Comparison of ENCODE assay signal across 11 cellular contexts in genomic region chr9:131697908-131698714, GRCh38. TPM values are rescaled to one million over a fixed set of nuclear protein-coding genes. Genes with fewer than 3 reads are reported as not detected.
DNase-seq lines count a peak whose midpoint lies in the region; ATAC-seq, FAIRE-seq and TF ChIP-seq lines count a peak whose summit lies in the region.
"Had no signal": no experiment of that assay in that cellular context is flagged by ENCODE, and none has a peak within 500 bp of the region (broad histone marks: within the 10 kb centered on the region; RNA-seq: fewer than 3 reads in every experiment).

No MANE protein-coding gene starts in this region.

- 68% methylated on average over 6 of the region's 6 CpGs for WGBS in GM12878 (ENCODE audit: insufficient coverage, insufficient replicate concordance, low lambda C conversion rate, missing lambda C conversion rate)
- 42 to 68% methylated on average over 2 to 6 of the region's 6 CpGs for WGBS in transverse colon (ENCODE audit: low coverage in 1 of 2), 2 donors

- 0 out of 2 replicates have a peak overlapping the region, but pooled peaks have one; percentile 9 for H3K27ac ChIP-seq in GM12878 (ENCODE audit: control insufficient read depth, insufficient read depth)
- peak overlapping the region; percentile 74 for H3K27ac ChIP-seq in lower lobe of right lung
- peak overlapping the region in 3 of 4 donors; percentile 34 to 46 (median 39) for H3K27ac ChIP-seq in transverse colon

- peaks cover 28% of the 10 kb centered on the region for H3K4me1 ChIP-seq in GM12878 (ENCODE audit: control insufficient read depth, insufficient read depth, low read length)
- peaks cover 92% of the 10 kb centered on the region for H3K4me1 ChIP-seq in lower lobe of right lung
- peaks cover 4 to 32% (median 16%) of the 10 kb centered on the region in 4 donors for H3K4me1 ChIP-seq in transverse colon

- no peak overlapping the region for H3K4me3 Mint-ChIP-seq in activated T-cell treated with anti-CD3 and anti-CD28 coated beads, Interleukin-2, amount 50 U/mL, for 24 hours
- peak overlapping the region in 2 of 10 donors; percentile 15 to 21 for H3K4me3 Mint-ChIP-seq in naive thymus-derived CD8-positive, alpha-beta T cell

- H3K9me3 ChIP-seq in GM12878 (replicated peaks; ENCODE audit: control insufficient read depth, insufficient read depth, low read length), result no peaks in the 10 kb centered on the region
- H3K9me3 ChIP-seq in lower lobe of right lung, result no peaks in the 10 kb centered on the region
- no peaks in the 10 kb centered on the region for H3K9me3 ChIP-seq in transverse colon
- H3K9me3 ChIP-seq: tibial artery had no signal

- ATAC-seq in GM12878, result peak; percentile 41
- peak; percentile 51 to 66 for ATAC-seq in lower lobe of right lung
- no peak for ATAC-seq in naive thymus-derived CD8-positive, alpha-beta T cell

- no peaks in the 10 kb centered on the region for H3K27me3 ChIP-seq in GM12878 (replicated peaks in 1 of 2; ENCODE audit: control insufficient read depth in 2 of 2, insufficient read depth in 2 of 2, low read length in 1 of 2)
- H3K27me3 ChIP-seq in lower lobe of right lung (ENCODE audit: low read depth), result no peaks in the 10 kb centered on the region
- no peaks in the 10 kb centered on the region for H3K27me3 ChIP-seq in transverse colon
- H3K27me3 ChIP-seq: tibial artery had no signal

- no peaks in the 10 kb centered on the region for H3K9me3 Mint-ChIP-seq in activated T-cell treated with anti-CD3 and anti-CD28 coated beads, Interleukin-2, amount 50 U/mL, for 24 hours
- H3K9me3 Mint-ChIP-seq in naive thymus-derived CD8-positive, alpha-beta T cell, result no peaks in the 10 kb centered on the region

- peaks cover 89% of the 10 kb centered on the region for H3K4me1 Mint-ChIP-seq in activated T-cell treated with anti-CD3 and anti-CD28 coated beads, Interleukin-2, amount 50 U/mL, for 24 hours (ENCODE audit: low read depth)
- H3K4me1 Mint-ChIP-seq in naive thymus-derived CD8-positive, alpha-beta T cell, result peaks cover 48 to 97% (median 84%) of the 10 kb centered on the region in 4 donors

- TF ChIP-seq POLR2A in GM12878 (IDR thresholded peaks at IDR 0.05; ENCODE audit: low read depth, low read length), result 0 out of 2 replicates have a peak, but pooled peaks have one; percentile 17
- TF ChIP-seq POLR2A in transverse colon (IDR thresholded peaks at IDR 0.05), result no peak

- peak overlapping the region; percentile 28 for H3K27ac Mint-ChIP-seq in activated T-cell treated with anti-CD3 and anti-CD28 coated beads, Interleukin-2, amount 50 U/mL, for 24 hours
- peak overlapping the region in 5 of 10 donors; percentile 27 to 77 (median 67) for H3K27ac Mint-ChIP-seq in naive thymus-derived CD8-positive, alpha-beta T cell

- no peak for FAIRE-seq in GM12878 (lab: Jason Lieb, UNC)

- H3K9ac ChIP-seq in GM12878 (ENCODE audit: control insufficient read depth, insufficient read depth, low read length), result no peak overlapping the region

- H4K20me1 ChIP-seq in GM12878 (ENCODE audit: control insufficient read depth, insufficient read depth), result no peaks in the 10 kb centered on the region; the same call in 1 of the 2 replicates

- SMC1A ChIA-PET in GM12878 (lab: Charles Lee; ENCODE audit: uncharacterized antibody, unreplicated experiment), result interaction anchor here (1.8 to 10.7 kb wide), 6 partner anchors 12 to 39 kb away, joined by 5 to 122 read pairs (median 16); no protein-coding TSS in a partner anchor

- no peak overlapping the region for H3K4me2 ChIP-seq in GM12878 (ENCODE audit: control insufficient read depth, insufficient read depth)

- H2AFZ ChIP-seq in GM12878 (ENCODE audit: control insufficient read depth, low read depth, low read length), result no peak overlapping the region

- TF ChIP-seq RAD21 in GM12878 (IDR thresholded peaks at IDR 0.05; ENCODE audit: insufficient read depth, low read depth, low read length), result no peak

- CTCF ChIA-PET in GM12878 (lab: Yijun Ruan, JAX), result interaction anchor here (1.3 to 2.6 kb wide), 3 partner anchors 20 to 107 kb away, joined by 3 to 14 read pairs (median 6); no protein-coding TSS in a partner anchor

- peaks cover 95% of the 10 kb centered on the region for H3K79me2 ChIP-seq in GM12878 (ENCODE audit: control insufficient read depth, insufficient read depth, low read length)

- no peak for TF ChIP-seq EP300 in GM12878 (IDR thresholded peaks at IDR 0.05; ENCODE audit: borderline replicate concordance in 1 of 2, control insufficient read depth in 1 of 2, low read depth in 2 of 2, low read length in 2 of 2)
- TF ChIP-seq EP300 in transverse colon (IDR thresholded peaks at IDR 0.05; ENCODE audit: low read depth), result no peak

- RAD21 ChIA-PET in GM12878 (lab: Charles Lee; ENCODE audit: unreplicated experiment), result interaction anchor here (0.6 to 6.0 kb wide), 5 partner anchors 10 to 21 kb away, joined by 3 to 30 read pairs (median 3); no protein-coding TSS in a partner anchor

- intact Hi-C loops in GM12878 (cut with micrococcal nuclease; ENCODE audit: unreplicated experiment), result no loop called here
- intact Hi-C loops in lower lobe of right lung (cut with DNase I), result no loop called here
- intact Hi-C loops in transverse colon (cut with DNase I; ENCODE audit: low total_unique reads), result no loop called here

- DNase-seq in activated T-cell treated with anti-CD3 and anti-CD28 coated beads, Interleukin-2, amount 50 U/mL, for 24 hours, result no peak
- DNase-seq in activated T-cell treated with anti-CD3 and anti-CD28 coated beads for 4 hours, result no peak
- no peak for DNase-seq in GM12878 (ENCODE audit: low read depth, low spot score)
- DNase-seq in lower lobe of right lung, result no peak
- no peak for DNase-seq in transverse colon
- DNase-seq in SK-N-DZ (ENCODE audit: low spot score), result no peak
- DNase-seq in COLO829 (ENCODE audit: low spot score), result no peak
- DNase-seq in naive thymus-derived CD8-positive, alpha-beta T cell, result no peak
- DNase-seq: NCI-H774, occipital lobe had no signal

- no TSS peak for BruUV-seq in GM12878 (replicated peaks; lab: Mats Ljungman, UMichigan)

- POLR2A ChIA-PET in GM12878 (lab: Charles Lee), result interaction anchor here (2.6 to 6.0 kb wide), 2 partner anchors 12 to 19 kb away, joined by 6 to 39 read pairs; no protein-coding TSS in a partner anchor
- POLR2A ChIA-PET in naive thymus-derived CD8-positive, alpha-beta T cell (lab: Charles Lee), result no interaction called here

- H3K27me3 Mint-ChIP-seq in activated T-cell treated with anti-CD3 and anti-CD28 coated beads, Interleukin-2, amount 50 U/mL, for 24 hours, result no peaks in the 10 kb centered on the region
- H3K27me3 Mint-ChIP-seq in naive thymus-derived CD8-positive, alpha-beta T cell, result no peaks in the 10 kb centered on the region

- H3K36me3 Mint-ChIP-seq in activated T-cell treated with anti-CD3 and anti-CD28 coated beads, Interleukin-2, amount 50 U/mL, for 24 hours (ENCODE audit: low read depth), result peaks cover 16% of the 10 kb centered on the region
- peaks cover 0 to 5% (median 1%) of the 10 kb centered on the region in 3 donors for H3K36me3 Mint-ChIP-seq in naive thymus-derived CD8-positive, alpha-beta T cell

- peaks cover 8 to 15% of the 10 kb centered on the region in 2 experiments for H3K36me3 ChIP-seq in GM12878 (ENCODE audit: control insufficient read depth in 2 of 2, insufficient read depth in 2 of 2, low read length in 1 of 2)
- no peaks in the 10 kb centered on the region for H3K36me3 ChIP-seq in lower lobe of right lung
- no peaks in the 10 kb centered on the region for H3K36me3 ChIP-seq in transverse colon
- H3K36me3 ChIP-seq: tibial artery had no signal

- H3K4me3 ChIP-seq in GM12878 (no peak overlapping the region), lower lobe of right lung (no peak overlapping the region), transverse colon (no peak overlapping the region)
- H3K4me3 ChIP-seq: tibial artery had no signal

- in situ Hi-C loops in GM12878 (cut with MboI), result no loop called here
- in situ Hi-C loops in transverse colon (cut with MboI; ENCODE audit: low pct_ligation_motif_present in 1 of 4, low pct_unique_long_range_greater_than_20kb in 1 of 4, low sequenced_read_pairs in 3 of 4), result no loop called here

- TF ChIP-seq CTCF in GM12878 (IDR thresholded peaks at IDR 0.05 in 2 of 3, conservative IDR thresholded peaks at IDR 0.05 in 1 of 3; ENCODE audit: control insufficient read depth in 2 of 3, extremely low read depth in 1 of 3, insufficient read depth in 1 of 3, low read depth in 3 of 3, low read length in 3 of 3) (no peak), lower lobe of right lung (IDR thresholded peaks at IDR 0.05) (no peak), transverse colon (IDR thresholded peaks at IDR 0.05) (no peak)

TF ChIP-seq in GM12878, 131 proteins besides CTCF, POLR2A, EP300 and RAD21 (continues in another document):
- no peak for TF ChIP-seq ZSCAN29 (IDR thresholded peaks at IDR 0.05)
- no peak for TF ChIP-seq CHD4 (IDR thresholded peaks at IDR 0.05)

RNA-seq across cellular contexts. Expression of gene RAPGEF1, which starts 41.8 kb away (rescaled TPM):
- total RNA-seq in GM12878 (2013; cell fraction: nucleolus; rRNA removed), result 149 and 166 TPM in 2 replicates
- total RNA-seq in GM12878 (2014; rRNA removed) (45.8 and 52.2 TPM in 2 replicates), GM12878 (2014; rRNA removed; fragmentation: Illumina TruSeq; extraction: Trizol) (34.8 and 39.6 TPM in 2 replicates), GM12878 (2021) (113 and 115 TPM in 2 replicates), lower lobe of right lung (146 TPM), transverse colon (10 to 100 TPM; 49.8 to 86.0 (median 55.1) TPM)
- 25.7 TPM for polyA plus RNA-seq in GM12878 (2011; ENCODE audit: low read depth)
- polyA plus RNA-seq in GM12878 (2011; rRNA removed) (42.9 and 63.9 TPM in 2 replicates), GM12878 (2014; fragmentation: Illumina TruSeq; extraction: Trizol) (35.7 and 53.4 TPM in 2 replicates), GM12878 (2014; fragmentation: Nextera tagmentation; extraction: Ambion mirVana) (under 1 TPM; 0.42 to 0.60 TPM), GM12878 (2014; rRNA removed) (73.7 and 83.1 TPM in 2 replicates), GM12878 (2016; fragmentation: Nextera tagmentation; extraction: Ambion mirVana) (10 to 100 TPM; 10.7 to 12.2 TPM)
- 54.2 and 61.6 TPM in 2 replicates for polyA plus RNA-seq in GM12878 (2011; cell fraction: cytosol; rRNA removed)
- 95.7 and 113 TPM in 2 replicates for polyA plus RNA-seq in GM12878 (2011; cell fraction: nucleus; rRNA removed)
- 56.2 and 57.9 TPM in 2 replicates for polyA plus RNA-seq in GM12878 (2012)
- 44.3 and 62.2 TPM in 2 replicates for polyA minus RNA-seq in GM12878 (2011; rRNA and poly(A)+ RNA removed)
- polyA minus RNA-seq in GM12878 (2011; cell fraction: cytosol; rRNA and poly(A)+ RNA removed), result 22.3 and 26.7 TPM in 2 replicates
- 23.0 and 40.7 TPM in 2 replicates for polyA minus RNA-seq in GM12878 (2011; cell fraction: nucleus; rRNA and poly(A)+ RNA removed)
- polyA plus RNA-seq in SK-N-DZ (2014; cell fraction: cytosol; rRNA removed), result 22.1 and 24.4 TPM in 2 replicates
- 14.7 and 19.5 TPM in 2 replicates for polyA plus RNA-seq in SK-N-DZ (2014; cell fraction: nucleus; rRNA removed)
- 10 to 100 TPM; 91.7 to 94.7 TPM for total RNA-seq in naive thymus-derived CD8-positive, alpha-beta T cell
- 1 to 10 TPM; 1.6 to 9.0 (median 4.4) TPM for polyA plus RNA-seq in naive thymus-derived CD8-positive, alpha-beta T cell

Comparison
In these comparisons a context has a peak if more than half of its experiments do, and no peak if none do; other contexts are left out.
1. ATAC-seq: peak in GM12878 (single experiment) and lower lobe of right lung (2 of 2); none in naive thymus-derived CD8-positive, alpha-beta T cell (0 of 2).
2. H3K27ac ChIP-seq: peak in every context shown above with its lines; median percentile 74 in lower lobe of right lung; 39 in transverse colon; 9 in GM12878.